In the genomic region with DNA sequence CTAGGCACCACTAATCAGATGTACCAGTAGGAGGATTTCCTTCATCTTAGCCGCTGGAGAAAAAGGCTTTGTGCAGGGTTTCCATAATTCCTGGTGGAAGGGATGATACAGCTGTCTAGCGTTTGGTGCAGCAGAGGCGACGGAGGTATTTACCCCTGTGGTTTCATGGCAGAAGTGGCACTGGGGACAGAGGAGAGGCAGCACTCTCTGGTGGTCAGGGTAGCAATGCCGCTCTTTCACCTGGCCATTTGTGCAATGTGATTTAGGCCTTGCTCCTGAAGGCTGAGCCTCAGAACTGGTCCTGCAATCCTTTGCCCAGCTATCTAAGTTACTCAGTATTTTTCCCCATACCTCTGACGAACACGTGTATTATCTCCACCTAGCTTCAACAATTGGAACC, we compare ENCODE assay signal across 13 cellular contexts.
"Had no signal": no experiment of that assay in that cellular context is flagged by ENCODE, and none has a peak within 500 bp of the region (broad histone marks: within the 10 kb centered on the region; RNA-seq: fewer than 3 reads in every experiment).

No MANE protein-coding gene starts in this region.

- DNase-seq: activated CD4-positive, alpha-beta T cell treated with anti-CD3 and anti-CD28 coated beads, Interleukin-2, amount 10 ng/mL, durations not matched to agents 7 days and 5 days; activated CD4-positive, CD25-positive, alpha-beta regulatory T cell; activated naive CD8-positive, alpha-beta T cell treated with anti-CD3 and anti-CD28 coated beads, Interleukin-2, amount 50 U/mL, for 24 hours; pancreas; stimulated activated CD4-positive, alpha-beta T cell treated with anti-CD3 and anti-CD28 coated beads, Interleukin-15, amount 100 ng/mL, for 24 hours; stimulated activated CD4-positive, alpha-beta T cell treated with anti-CD3 and anti-CD28 coated beads, Interleukin-4, amount 100 ng/mL, for 24 hours; upper lobe of right lung had no signal

- H3K27me3 Mint-ChIP-seq: activated naive CD8-positive, alpha-beta T cell treated with anti-CD3 and anti-CD28 coated beads, Interleukin-2, amount 50 U/mL, for 24 hours; stimulated activated naive CD8-positive, alpha-beta T cell treated with anti-CD3 and anti-CD28 coated beads, Interleukin-15, Interleukin-2, amounts not matched to agents 100 ng/mL and 50 ng/mL, for 24 hours had no signal

- H3K36me3 Mint-ChIP-seq: mesothelial cell of epicardium, neural progenitor cell had no signal

- ATAC-seq: activated naive CD8-positive, alpha-beta T cell treated with anti-CD3 and anti-CD28 coated beads, Interleukin-2, amount 50 U/mL, for 24 hours; gastroesophageal sphincter; pancreas; upper lobe of right lung had no signal

- H3K27ac Mint-ChIP-seq: activated CD4-positive, alpha-beta T cell treated with anti-CD3 and anti-CD28 coated beads, Interleukin-2, amount 10 ng/mL, durations not matched to agents 7 days and 5 days; activated naive CD8-positive, alpha-beta T cell treated with anti-CD3 and anti-CD28 coated beads, Interleukin-2, amount 50 U/mL, for 24 hours; activated T-helper 1 cell treated with anti-CD3 and anti-CD28 coated beads, Interleukin-12 subunit alpha, Interleukin-12 subunit beta, Interleukin-2, Interleukin-4 antibody, amounts not matched to agents 30 ng/mL and 10 ng/mL and 1 ng/mL, durations not matched to agents 14 hours and 24 hours and 36 hours; mesothelial cell of epicardium; neural progenitor cell; stimulated activated naive CD8-positive, alpha-beta T cell treated with anti-CD3 and anti-CD28 coated beads, Interleukin-15, Interleukin-2, amounts not matched to agents 100 ng/mL and 50 ng/mL, for 24 hours had no signal

- H3K9me3 Mint-ChIP-seq: activated CD4-positive, alpha-beta T cell treated with anti-CD3 and anti-CD28 coated beads, Interleukin-2, amount 10 ng/mL, durations not matched to agents 7 days and 5 days; activated naive CD8-positive, alpha-beta T cell treated with anti-CD3 and anti-CD28 coated beads, Interleukin-2, amount 50 U/mL, for 24 hours; activated T-helper 1 cell treated with anti-CD3 and anti-CD28 coated beads, Interleukin-12 subunit alpha, Interleukin-12 subunit beta, Interleukin-2, Interleukin-4 antibody, amounts not matched to agents 30 ng/mL and 10 ng/mL and 1 ng/mL, durations not matched to agents 14 hours and 24 hours and 36 hours; mesothelial cell of epicardium; neural progenitor cell; stimulated activated naive CD8-positive, alpha-beta T cell treated with anti-CD3 and anti-CD28 coated beads, Interleukin-15, Interleukin-2, amounts not matched to agents 100 ng/mL and 50 ng/mL, for 24 hours had no signal

- H3K4me1 Mint-ChIP-seq: activated CD4-positive, alpha-beta T cell treated with anti-CD3 and anti-CD28 coated beads, Interleukin-2, amount 10 ng/mL, durations not matched to agents 7 days and 5 days; activated naive CD8-positive, alpha-beta T cell treated with anti-CD3 and anti-CD28 coated beads, Interleukin-2, amount 50 U/mL, for 24 hours; mesothelial cell of epicardium had no signal

- H3K4me3 ChIP-seq: ascending aorta, gastroesophageal sphincter, neural progenitor cell, pancreas, upper lobe of right lung had no signal

- H3K4me3 Mint-ChIP-seq: activated CD4-positive, alpha-beta T cell treated with anti-CD3 and anti-CD28 coated beads, Interleukin-2, amount 10 ng/mL, durations not matched to agents 7 days and 5 days; activated naive CD8-positive, alpha-beta T cell treated with anti-CD3 and anti-CD28 coated beads, Interleukin-2, amount 50 U/mL, for 24 hours; activated T-helper 1 cell treated with anti-CD3 and anti-CD28 coated beads, Interleukin-12 subunit alpha, Interleukin-12 subunit beta, Interleukin-2, Interleukin-4 antibody, amounts not matched to agents 30 ng/mL and 10 ng/mL and 1 ng/mL, durations not matched to agents 14 hours and 24 hours and 36 hours; mesothelial cell of epicardium; neural progenitor cell; stimulated activated naive CD8-positive, alpha-beta T cell treated with anti-CD3 and anti-CD28 coated beads, Interleukin-15, Interleukin-2, amounts not matched to agents 100 ng/mL and 50 ng/mL, for 24 hours had no signal
